1 cellular context compared by ENCODE assay signal in genomic region chr1:64487061-64487460, GRCh38.
A peak's percentile ranks its signal among the peaks of the same experiment; 100 is the strongest.
TF ChIP-seq lines count a peak whose summit lies in the region.

No MANE protein-coding gene starts in this region.

TF ChIP-seq in HEK293, 187 proteins besides CTCF, POLR2A, EP300 and RAD21 (continued from another document):
- TF ChIP-seq, protein P1, sequence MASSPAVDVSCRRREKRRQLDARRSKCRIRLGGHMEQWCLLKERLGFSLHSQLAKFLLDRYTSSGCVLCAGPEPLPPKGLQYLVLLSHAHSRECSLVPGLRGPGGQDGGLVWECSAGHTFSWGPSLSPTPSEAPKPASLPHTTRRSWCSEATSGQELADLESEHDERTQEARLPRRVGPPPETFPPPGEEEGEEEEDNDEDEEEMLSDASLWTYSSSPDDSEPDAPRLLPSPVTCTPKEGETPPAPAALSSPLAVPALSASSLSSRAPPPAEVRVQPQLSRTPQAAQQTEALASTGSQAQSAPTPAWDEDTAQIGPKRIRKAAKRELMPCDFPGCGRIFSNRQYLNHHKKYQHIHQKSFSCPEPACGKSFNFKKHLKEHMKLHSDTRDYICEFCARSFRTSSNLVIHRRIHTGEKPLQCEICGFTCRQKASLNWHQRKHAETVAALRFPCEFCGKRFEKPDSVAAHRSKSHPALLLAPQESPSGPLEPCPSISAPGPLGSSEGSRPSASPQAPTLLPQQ (tag by site-specific recombination; IDR thresholded peaks at IDR 0.05), result no peak
- no peak for TF ChIP-seq IKZF3 (tag by site-specific recombination; IDR thresholded peaks at IDR 0.05)
- TF ChIP-seq MZF1 (tag by site-specific recombination; IDR thresholded peaks at IDR 0.05; ENCODE audit: borderline replicate concordance), result peak; percentile 61; the same call in 1 of the 2 replicates
- no peak for TF ChIP-seq ZNF596 (tag by site-specific recombination; IDR thresholded peaks at IDR 0.05)
- TF ChIP-seq, protein P2, sequence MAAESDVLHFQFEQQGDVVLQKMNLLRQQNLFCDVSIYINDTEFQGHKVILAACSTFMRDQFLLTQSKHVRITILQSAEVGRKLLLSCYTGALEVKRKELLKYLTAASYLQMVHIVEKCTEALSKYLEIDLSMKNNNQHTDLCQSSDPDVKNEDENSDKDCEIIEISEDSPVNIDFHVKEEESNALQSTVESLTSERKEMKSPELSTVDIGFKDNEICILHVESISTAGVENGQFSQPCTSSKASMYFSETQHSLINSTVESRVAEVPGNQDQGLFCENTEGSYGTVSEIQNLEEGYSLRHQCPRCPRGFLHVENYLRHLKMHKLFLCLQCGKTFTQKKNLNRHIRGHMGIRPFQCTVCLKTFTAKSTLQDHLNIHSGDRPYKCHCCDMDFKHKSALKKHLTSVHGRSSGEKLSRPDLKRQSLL (tag by site-specific recombination; IDR thresholded peaks at IDR 0.05), result peak; percentile 51; the same call in 1 of the 2 replicates
- TF ChIP-seq SP7 (tag by site-specific recombination; IDR thresholded peaks at IDR 0.05), result no peak
- no peak for TF ChIP-seq ZNF155 (tag by site-specific recombination; IDR thresholded peaks at IDR 0.05)
- no peak for TF ChIP-seq PRDM1 (tag by site-specific recombination; IDR thresholded peaks at IDR 0.05)
- TF ChIP-seq ZEB2 (tag by site-specific recombination; IDR thresholded peaks at IDR 0.05), result no peak
- no peak for TF ChIP-seq ELK4 (IDR thresholded peaks at IDR 0.05; ENCODE audit: borderline replicate concordance, low read depth, low read length)
- no peak for TF ChIP-seq ZBTB1 (tag by site-specific recombination; IDR thresholded peaks at IDR 0.05)
- TF ChIP-seq ZNF274 (IDR thresholded peaks at IDR 0.05; ENCODE audit: low read length), result no peak
- TF ChIP-seq ZNF274 (tag by site-specific recombination; IDR thresholded peaks at IDR 0.05; ENCODE audit: borderline replicate concordance), result no peak
- TF ChIP-seq, protein P3, sequence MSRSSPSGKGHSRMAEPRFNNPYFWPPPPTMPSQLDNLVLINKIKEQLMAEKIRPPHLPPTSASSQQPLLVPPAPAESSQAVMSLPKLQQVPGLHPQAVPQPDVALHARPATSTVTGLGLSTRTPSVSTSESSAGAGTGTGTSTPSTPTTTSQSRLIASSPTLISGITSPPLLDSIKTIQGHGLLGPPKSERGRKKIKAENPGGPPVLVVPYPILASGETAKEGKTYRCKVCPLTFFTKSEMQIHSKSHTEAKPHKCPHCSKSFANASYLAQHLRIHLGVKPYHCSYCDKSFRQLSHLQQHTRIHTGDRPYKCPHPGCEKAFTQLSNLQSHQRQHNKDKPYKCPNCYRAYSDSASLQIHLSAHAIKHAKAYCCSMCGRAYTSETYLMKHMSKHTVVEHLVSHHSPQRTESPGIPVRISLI (tag by site-specific recombination; IDR thresholded peaks at IDR 0.05), result no peak
